8 cellular contexts compared by ENCODE assay signal in genomic region chr16:8675183-8676159, GRCh38. TPM values are rescaled to one million over a fixed set of nuclear protein-coding genes. Genes with fewer than 3 reads are reported as not detected.
DNase-seq lines count a peak whose midpoint lies in the region; ATAC-seq and TF ChIP-seq lines count a peak whose summit lies in the region.

No MANE protein-coding gene starts in this region.

- H3K27me3 Mint-ChIP-seq in Calu3 (ENCODE audit: unreplicated experiment) = no peaks in the 10 kb centered on the region
- peaks cover 9% of the 10 kb centered on the region for H3K27me3 Mint-ChIP-seq in nephron (ENCODE audit: low read depth)

- H3F3A ChIP-seq in SU-DHL-6 (ENCODE audit: insufficient read depth) = no peaks in the 10 kb centered on the region

- peaks cover 27% of the 10 kb centered on the region for H3K36me3 Mint-ChIP-seq in Calu3 (ENCODE audit: insufficient read depth, unreplicated experiment)
- peaks cover 14% of the 10 kb centered on the region for H3K36me3 Mint-ChIP-seq in nephron (ENCODE audit: low read depth)

- no TSS peak for BruUV-seq in Calu3 (replicated peaks; lab: Mats Ljungman, UMichigan)

- WGBS in thyroid gland, 2 donors = 59 to 70% methylated on average over 10 to 13 of the region's 13 CpGs

- no peak for ATAC-seq in HG02885 (IDR thresholded peaks at IDR 0.05; ENCODE audit: poor library complexity, unreplicated experiment)

- H3K9me3 ChIP-seq in SU-DHL-6 (ENCODE audit: insufficient read depth, low read length) = no peaks in the 10 kb centered on the region; the same call in 1 of the 2 replicates
- no peaks in the 10 kb centered on the region for H3K9me3 ChIP-seq in thyroid gland

- peaks cover 17 to 22% of the 10 kb centered on the region in 2 donors for H3K4me1 ChIP-seq in thyroid gland

- H3K36me3 ChIP-seq in SU-DHL-6 (ENCODE audit: low read length) = no peaks in the 10 kb centered on the region
- H3K36me3 ChIP-seq in thyroid gland = no peaks in the 10 kb centered on the region

- H3K9me2 ChIP-seq in SU-DHL-6 (replicated peaks; ENCODE audit: insufficient read depth, low read length) = no peaks in the 10 kb centered on the region

- intact Hi-C loops in Calu3 (cut with micrococcal nuclease; ENCODE audit: unreplicated experiment) (loop anchor here (5.0 kb wide), 1 partner anchor 122 kb away; the partner anchor contains the start of genes PMM2 and TMEM186), thyroid gland (cut with DNase I) (no loop called here)

- H3K4me2 ChIP-seq in SU-DHL-6 (ENCODE audit: low read depth, low read length, poor library complexity, severe bottlenecking) = peak overlapping the region; percentile 79

- H3K27me3 ChIP-seq in SU-DHL-6 (ENCODE audit: low read length) (peaks cover 3% of the 10 kb centered on the region; the same call in 1 of the 2 replicates), thyroid gland (no peaks in the 10 kb centered on the region)

- no peak overlapping the region for H3K9ac ChIP-seq in SU-DHL-6 (ENCODE audit: low read length)

- peaks cover 60% of the 10 kb centered on the region for H3K4me1 Mint-ChIP-seq in Calu3 (ENCODE audit: low read depth, unreplicated experiment)
- H3K4me1 Mint-ChIP-seq in nephron = peaks cover 19% of the 10 kb centered on the region

- H3K4me3 ChIP-seq in SU-DHL-6 (ENCODE audit: insufficient read depth, low read length, poor library complexity, severe bottlenecking) = peak overlapping the region; percentile 62
- H3K4me3 ChIP-seq in thyroid gland (replicated peaks in 1 of 3) = peak overlapping the region in 1 of 3 donors; percentile 45

- TF ChIP-seq POLR2A in thyroid gland (IDR thresholded peaks at IDR 0.05) = no peak

- H3K9me3 Mint-ChIP-seq in Calu3 (ENCODE audit: low read depth, unreplicated experiment) (peaks cover 3% of the 10 kb centered on the region), nephron (peaks cover 4% of the 10 kb centered on the region)

- DNase-seq in Calu3 (no peak), astrocyte of the hippocampus (ENCODE audit: low read depth, low spot score) (peak; percentile 12), thyroid gland (peak; percentile 44 to 59), LoVo (ENCODE audit: low spot score) (no peak), HPDE6-E6E7 (ENCODE audit: extremely low spot score) (no peak)

- CTCF ChIA-PET in Calu3 (lab: Charles Lee) = no interaction called here

- H3K27ac ChIP-seq in SU-DHL-6 (ENCODE audit: low read depth, low read length) = no peak overlapping the region
- H3K27ac ChIP-seq in thyroid gland = no peak overlapping the region

- no peak overlapping the region for H2AFZ ChIP-seq in SU-DHL-6 (ENCODE audit: low read depth, low read length, severe bottlenecking)

- peak overlapping the region; percentile 88 for H3K4me3 Mint-ChIP-seq in Calu3 (ENCODE audit: low read depth, unreplicated experiment)
- H3K4me3 Mint-ChIP-seq in nephron = peak overlapping the region; percentile 84 to 85 (median 84)

- no peaks in the 10 kb centered on the region for H3K79me2 ChIP-seq in SU-DHL-6 (ENCODE audit: insufficient read depth, low read length)

- TF ChIP-seq CTCF in Calu3 (IDR thresholded peaks at IDR 0.05; ENCODE audit: unreplicated experiment) (no peak), SU-DHL-6 (IDR thresholded peaks at IDR 0.05; ENCODE audit: insufficient read depth, low read length, poor library complexity, severe bottlenecking) (no peak), nephron (IDR thresholded peaks at IDR 0.05; ENCODE audit: unreplicated experiment in 3 of 3) (no peak), thyroid gland (IDR thresholded peaks at IDR 0.05) (no peak)

- H3K27ac Mint-ChIP-seq in Calu3 (ENCODE audit: unreplicated experiment) (peak overlapping the region; percentile 73), nephron (peak overlapping the region in 1 of 3 experiments; percentile 21)

- H4K20me1 ChIP-seq in SU-DHL-6 (ENCODE audit: low read depth, low read length) = no peaks in the 10 kb centered on the region

RNA-seq across cellular contexts. Expression of gene ABAT, which starts 1.1 kb away (rescaled TPM):
- total RNA-seq in Calu3 (2022) (12.6 and 14.2 TPM in 2 replicates), thyroid gland (10 to 100 TPM; 10.9 to 53.7 (median 35.9) TPM)

RNA-seq across cellular contexts. Expression of gene METTL22, which starts 54.0 kb away (rescaled TPM):
- total RNA-seq in Calu3 (2022) (71.1 and 71.7 TPM in 2 replicates), thyroid gland (10 to 100 TPM; 16.5 to 43.2 (median 18.8) TPM)

Comparison
In these comparisons a context has a peak if more than half of its experiments do, and no peak if none do; other contexts are left out.
1. DNase-seq: peak in astrocyte of the hippocampus (single experiment) and thyroid gland (2 of 2); none in Calu3 (single experiment), LoVo (single experiment) and HPDE6-E6E7 (single experiment).